ENCODE assay signal across 8 cellular contexts in genomic region chr9:89701221-89701798, GRCh38.
A peak's percentile ranks its signal among the peaks of the same experiment; 100 is the strongest.
DNase-seq lines count a peak whose midpoint lies in the region; ATAC-seq, FAIRE-seq and TF ChIP-seq lines count a peak whose summit lies in the region.

No MANE protein-coding gene starts in this region.

- peak; percentile 87 for FAIRE-seq in GM18507 (lab: Jason Lieb, UNC)

- peak; percentile 79 for ATAC-seq in HG02678 (IDR thresholded peaks at IDR 0.05; ENCODE audit: unreplicated experiment)
- ATAC-seq in lower lobe of right lung: peak; percentile 70 to 87
- ATAC-seq in SK-N-SH treated with all-trans-retinoic acid at 6 μM for 48 hours: no peak

- no peak overlapping the region for H3K27ac ChIP-seq in lower lobe of right lung

- H3K27me3 ChIP-seq in lower lobe of right lung (ENCODE audit: low read depth): no peaks in the 10 kb centered on the region

- intact Hi-C loops in lower lobe of right lung (cut with DNase I): no loop called here

- in situ Hi-C loops in KBM-7 (cut with MboI; ENCODE audit: low pct_unique_long_range_greater_than_20kb, low sequenced_read_pairs): no loop called here

- no peak overlapping the region for H3K4me3 ChIP-seq in lower lobe of right lung

- no peaks in the 10 kb centered on the region for H3K9me3 ChIP-seq in lower lobe of right lung

- H3K4me1 ChIP-seq in lower lobe of right lung: peaks cover 9% of the 10 kb centered on the region

- H3K36me3 ChIP-seq in lower lobe of right lung: no peaks in the 10 kb centered on the region

- no peak for TF ChIP-seq CTCF in lower lobe of right lung (IDR thresholded peaks at IDR 0.05)

- DNase-seq in GM18507 (ENCODE audit: extremely low spot score, insufficient read length, low read depth): peak; percentile 25
- DNase-seq in activated CD4-positive, alpha-beta T cell treated with anti-CD3 and anti-CD28 coated beads for 24 hours (ENCODE audit: low read depth in 2 of 2): peak; percentile 46 to 57
- no peak for DNase-seq in lower lobe of right lung
- DNase-seq in COLO829 (ENCODE audit: low spot score): no peak
- DNase-seq in KBM-7: no peak
- DNase-seq in A172 (ENCODE audit: low spot score): no peak

TF ChIP-seq in SK-N-SH treated with all-trans-retinoic acid at 6 μM for 48 hours, 23 proteins besides CTCF, POLR2A, EP300 and RAD21:
- TF ChIP-seq GLIS3 (CRISPR knock-in tag; IDR thresholded peaks at IDR 0.05): no peak
- no peak for TF ChIP-seq TOX (CRISPR knock-in tag; IDR thresholded peaks at IDR 0.05; ENCODE audit: borderline replicate concordance)
- no peak for TF ChIP-seq POU6F1 (CRISPR knock-in tag; IDR thresholded peaks at IDR 0.05; ENCODE audit: borderline replicate concordance, low read depth)
- no peak for TF ChIP-seq RARB (CRISPR knock-in tag; IDR thresholded peaks at IDR 0.05)
- TF ChIP-seq CSDC2 (CRISPR knock-in tag; IDR thresholded peaks at IDR 0.05): no peak
- no peak for TF ChIP-seq CSRNP3 (CRISPR knock-in tag; IDR thresholded peaks at IDR 0.05)
- TF ChIP-seq TSHZ2 (CRISPR knock-in tag; IDR thresholded peaks at IDR 0.05): no peak
- TF ChIP-seq BACH2 (CRISPR knock-in tag; IDR thresholded peaks at IDR 0.05; ENCODE audit: borderline replicate concordance): no peak
- TF ChIP-seq PPARA (CRISPR knock-in tag; IDR thresholded peaks at IDR 0.05; ENCODE audit: borderline replicate concordance): no peak
- TF ChIP-seq ZNF8 (CRISPR knock-in tag; IDR thresholded peaks at IDR 0.05): no peak
- no peak for TF ChIP-seq ZFP30 (CRISPR knock-in tag; IDR thresholded peaks at IDR 0.05)
- no peak for TF ChIP-seq ZNF70 (CRISPR knock-in tag; IDR thresholded peaks at IDR 0.05)
- TF ChIP-seq ZNF565 (CRISPR knock-in tag; conservative IDR thresholded peaks at IDR 0.05; ENCODE audit: low read depth): no peak
- no peak for TF ChIP-seq ZFP3 (CRISPR knock-in tag; IDR thresholded peaks at IDR 0.05)
- TF ChIP-seq SNAI2 (CRISPR knock-in tag; IDR thresholded peaks at IDR 0.05): no peak
- TF ChIP-seq CREB5 (CRISPR knock-in tag; IDR thresholded peaks at IDR 0.05; ENCODE audit: low read depth): no peak
TF ChIP-seq in SK-N-SH treated with all-trans-retinoic acid at 6 μM for 48 hours: peak in this region for 0.

Comparison
In these comparisons a context has a peak if more than half of its experiments do, and no peak if none do; other contexts are left out.
1. DNase-seq: peak in GM18507 (single experiment) and activated CD4-positive, alpha-beta T cell treated with anti-CD3 and anti-CD28 coated beads for 24 hours (2 of 2); none in lower lobe of right lung (single experiment), COLO829 (single experiment), KBM-7 (single experiment) and A172 (single experiment).